Comparison of ENCODE assay signal across 1 cellular context in genomic region chr2:173221081-173221695, GRCh38.
A peak's percentile ranks its signal among the peaks of the same experiment; 100 is the strongest.
TF ChIP-seq lines count a peak whose summit lies in the region.

No MANE protein-coding gene starts in this region.

TF ChIP-seq in HepG2, 621 proteins besides CTCF, POLR2A, EP300 and RAD21 (continued from another document):
- TF ChIP-seq ZXDC (CRISPR knock-in tag; IDR thresholded peaks at IDR 0.05) (no peak), CREB1 (IDR thresholded peaks at IDR 0.05) (peak; percentile 52; the same call in 1 of the 2 replicates), CREB1 (CRISPR knock-in tag; IDR thresholded peaks at IDR 0.05) (no peak), MAFF (IDR thresholded peaks at IDR 0.05; ENCODE audit: low read depth, low read length) (peak; percentile 55; the same call in 1 of the 2 replicates), ZNF546 (CRISPR knock-in tag; conservative IDR thresholded peaks at IDR 0.05) (no peak), ZNF362 (CRISPR knock-in tag; IDR thresholded peaks at IDR 0.05; ENCODE audit: borderline replicate concordance) (no peak)
